In genomic region chr1:54490361-54491248, GRCh38 we compare ENCODE assay signal across 10 cellular contexts. TPM values are rescaled to one million over a fixed set of nuclear protein-coding genes. Genes with fewer than 3 reads are reported as not detected.
DNase-seq lines count a peak whose midpoint lies in the region; ATAC-seq and TF ChIP-seq lines count a peak whose summit lies in the region.
"Had no signal": no experiment of that assay in that cellular context is flagged by ENCODE, and none has a peak within 500 bp of the region (broad histone marks: within the 10 kb centered on the region; RNA-seq: fewer than 3 reads in every experiment).

No MANE protein-coding gene starts in this region.

- no peak overlapping the region for H3K4me3 ChIP-seq in SK-N-SH (ENCODE audit: low read depth in 2 of 2, low read length in 1 of 2)
- H3K4me3 ChIP-seq in sigmoid colon, result peak overlapping the region in 1 of 4 donors; percentile 13
- no peak overlapping the region for H3K4me3 ChIP-seq in coronary artery
- H3K4me3 ChIP-seq: MG63 had no signal

- in situ Hi-C loops in KBM-7 (cut with MboI; ENCODE audit: low pct_unique_long_range_greater_than_20kb, low sequenced_read_pairs), result no loop called here

- H3K4me1 ChIP-seq in SK-N-SH (ENCODE audit: control insufficient read depth in 1 of 2, insufficient read depth in 2 of 2, low read depth in 1 of 2, low read length in 1 of 2) (peaks cover 11 to 31% of the 10 kb centered on the region in 2 experiments; a peak in 3 of 4 replicates), sigmoid colon (peaks cover 0 to 45% (median 39%) of the 10 kb centered on the region in 4 donors)

- no peak overlapping the region for H3K27ac Mint-ChIP-seq in stimulated activated naive CD8-positive, alpha-beta T cell treated with anti-CD3 and anti-CD28 coated beads, Interleukin-15, amount 100 ng/mL, for 72 hours

- H3K27me3 Mint-ChIP-seq in stimulated activated naive CD8-positive, alpha-beta T cell treated with anti-CD3 and anti-CD28 coated beads, Interleukin-15, amount 100 ng/mL, for 72 hours, result peaks cover 37% of the 10 kb centered on the region

- no peak overlapping the region for H3K9ac ChIP-seq in SK-N-SH

- 40% methylated on average over 18 of the region's 22 CpGs for WGBS in SK-N-SH (ENCODE audit: low lambda C conversion rate)
- 21 to 22% methylated on average over 22 of the region's 22 CpGs for WGBS in sigmoid colon, 2 donors

- no peaks in the 10 kb centered on the region for H3K9me2 ChIP-seq in SK-N-SH

- no peaks in the 10 kb centered on the region for H3K79me2 ChIP-seq in SK-N-SH (ENCODE audit: insufficient read depth)

- H3K4me3 Mint-ChIP-seq in stimulated activated naive CD8-positive, alpha-beta T cell treated with anti-CD3 and anti-CD28 coated beads, Interleukin-15, amount 100 ng/mL, for 72 hours, result peak overlapping the region in 1 of 2 donors; percentile 23

- TF ChIP-seq RAD21 in SK-N-SH (IDR thresholded peaks at IDR 0.05; ENCODE audit: low read length), result no peak

- H4K20me1 ChIP-seq in SK-N-SH (ENCODE audit: insufficient read depth), result no peaks in the 10 kb centered on the region

- H3K27me3 ChIP-seq in SK-N-SH (ENCODE audit: insufficient read depth) (no peaks in the 10 kb centered on the region), sigmoid colon (no peaks in the 10 kb centered on the region)
- H3K27me3 ChIP-seq: MG63, testis had no signal

- TF ChIP-seq EP300 in SK-N-SH (IDR thresholded peaks at IDR 0.05; ENCODE audit: borderline replicate concordance in 1 of 2, low read depth in 1 of 2, low read length in 1 of 2) (no peak), sigmoid colon (IDR thresholded peaks at IDR 0.05) (no peak)

- DNase-seq in SK-N-SH (peak; percentile 73), NCI-H2227 (lab: John Stamatoyannopoulos, UW; ENCODE audit: unreplicated experiment) (peak; percentile 82), left ventricle myocardium superior (peak; percentile 53), sigmoid colon (no peak), coronary artery (ENCODE audit: low spot score) (no peak), KBM-7 (no peak)
- DNase-seq in stimulated activated naive CD8-positive, alpha-beta T cell treated with anti-CD3 and anti-CD28 coated beads, Interleukin-15, amount 100 ng/mL, for 72 hours, result no peak
- DNase-seq: MG63, testis had no signal

- no peaks in the 10 kb centered on the region for H3K36me3 ChIP-seq in SK-N-SH (replicated peaks in 1 of 2; ENCODE audit: control insufficient read depth in 1 of 2, insufficient read depth in 2 of 2, low read length in 1 of 2)
- H3K36me3 ChIP-seq in sigmoid colon, result no peaks in the 10 kb centered on the region
- H3K36me3 ChIP-seq: MG63 had no signal

- peaks cover 5% of the 10 kb centered on the region for H3F3A ChIP-seq in SK-N-SH (replicated peaks; ENCODE audit: insufficient read depth)

- H3K9me3 ChIP-seq in SK-N-SH (no peaks in the 10 kb centered on the region), sigmoid colon (no peaks in the 10 kb centered on the region)
- H3K9me3 ChIP-seq: MG63, testis had no signal

- TF ChIP-seq CTCF in SK-N-SH (IDR thresholded peaks at IDR 0.05) (no peak), sigmoid colon (IDR thresholded peaks at IDR 0.05) (no peak), coronary artery (IDR thresholded peaks at IDR 0.05) (no peak)

- H3K9me3 Mint-ChIP-seq in stimulated activated naive CD8-positive, alpha-beta T cell treated with anti-CD3 and anti-CD28 coated beads, Interleukin-15, amount 100 ng/mL, for 72 hours, result no peaks in the 10 kb centered on the region

- no peak for TF ChIP-seq POLR2A in sigmoid colon (IDR thresholded peaks at IDR 0.05)

- CTCF ChIA-PET in SK-N-SH (lab: Yijun Ruan, JAX), result interaction anchor here (0.9 to 3.9 kb wide), 30 partner anchors 8 to 531 kb away, joined by 3 to 75 read pairs (median 5); partner anchors contain the start of genes ACOT11 and SSBP3

- peak overlapping the region in 1 of 2 experiments; percentile 34; a peak in 2 of 4 replicates for H3K27ac ChIP-seq in SK-N-SH (ENCODE audit: low read depth in 2 of 2, low read length in 1 of 2)
- H3K27ac ChIP-seq in sigmoid colon, result peak overlapping the region in 3 of 4 donors; percentile 20 to 97 (median 27)
- H3K27ac ChIP-seq in coronary artery, result peak overlapping the region in 1 of 2 donors; percentile 30
- H3K27ac ChIP-seq: testis had no signal

- intact Hi-C loops in left ventricle myocardium superior (cut with micrococcal nuclease), result no loop called here
- intact Hi-C loops in sigmoid colon (cut with DNase I), result loop anchor here (10.0 kb wide), 1 partner anchor 224 kb away; the partner anchor contains the start of gene TTC4

- no peak overlapping the region for H3K4me2 ChIP-seq in SK-N-SH

- H3K4me1 Mint-ChIP-seq in stimulated activated naive CD8-positive, alpha-beta T cell treated with anti-CD3 and anti-CD28 coated beads, Interleukin-15, amount 100 ng/mL, for 72 hours, result peaks cover 40% of the 10 kb centered on the region

- POLR2A ChIA-PET in SK-N-SH (lab: Yijun Ruan, JAX), result interaction anchor here (1.2 to 1.5 kb wide), 3 partner anchors 9 to 165 kb away, joined by 3 to 7 read pairs (median 4); no protein-coding TSS in a partner anchor

- ATAC-seq in SK-N-SH treated with all-trans-retinoic acid at 6 μM for 48 hours (no peak), left ventricle myocardium superior (peak; percentile 3)
- ATAC-seq in stimulated activated naive CD8-positive, alpha-beta T cell treated with anti-CD3 and anti-CD28 coated beads, Interleukin-15, amount 100 ng/mL, for 72 hours, result no peak

- no peak overlapping the region for H2AFZ ChIP-seq in SK-N-SH (ENCODE audit: low read depth)

TF ChIP-seq in SK-N-SH, 30 proteins besides CTCF, POLR2A, EP300 and RAD21:
- TF ChIP-seq MXI1 (IDR thresholded peaks at IDR 0.05; ENCODE audit: low read depth, low read length) (0 out of 2 replicates have a peak, but pooled peaks have one; percentile 12), FOXM1 (IDR thresholded peaks at IDR 0.05; ENCODE audit: low read depth) (no peak)

TF ChIP-seq in SK-N-SH treated with all-trans-retinoic acid at 6 μM for 48 hours, 23 proteins besides CTCF, POLR2A, EP300 and RAD21 (continues in another document):
- TF ChIP-seq OSR1 (CRISPR knock-in tag; IDR thresholded peaks at IDR 0.05) (no peak), ESRRG (CRISPR knock-in tag; IDR thresholded peaks at IDR 0.05) (no peak), TCF4 (CRISPR knock-in tag; IDR thresholded peaks at IDR 0.05; ENCODE audit: borderline replicate concordance) (no peak), PATZ1 (CRISPR knock-in tag; IDR thresholded peaks at IDR 0.05; ENCODE audit: borderline replicate concordance) (no peak), ZFP30 (CRISPR knock-in tag; IDR thresholded peaks at IDR 0.05) (no peak), GLIS3 (CRISPR knock-in tag; IDR thresholded peaks at IDR 0.05) (no peak), ZNF8 (CRISPR knock-in tag; IDR thresholded peaks at IDR 0.05) (no peak), RARB (CRISPR knock-in tag; IDR thresholded peaks at IDR 0.05) (no peak)
- TF ChIP-seq, protein P1, sequence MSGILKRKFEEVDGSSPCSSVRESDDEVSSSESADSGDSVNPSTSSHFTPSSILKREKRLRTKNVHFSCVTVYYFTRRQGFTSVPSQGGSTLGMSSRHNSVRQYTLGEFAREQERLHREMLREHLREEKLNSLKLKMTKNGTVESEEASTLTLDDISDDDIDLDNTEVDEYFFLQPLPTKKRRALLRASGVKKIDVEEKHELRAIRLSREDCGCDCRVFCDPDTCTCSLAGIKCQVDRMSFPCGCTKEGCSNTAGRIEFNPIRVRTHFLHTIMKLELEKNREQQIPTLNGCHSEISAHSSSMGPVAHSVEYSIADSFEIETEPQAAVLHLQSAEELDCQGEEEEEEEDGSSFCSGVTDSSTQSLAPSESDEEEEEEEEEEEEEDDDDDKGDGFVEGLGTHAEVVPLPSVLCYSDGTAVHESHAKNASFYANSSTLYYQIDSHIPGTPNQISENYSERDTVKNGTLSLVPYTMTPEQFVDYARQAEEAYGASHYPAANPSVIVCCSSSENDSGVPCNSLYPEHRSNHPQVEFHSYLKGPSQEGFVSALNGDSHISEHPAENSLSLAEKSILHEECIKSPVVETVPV (CRISPR knock-in tag; IDR thresholded peaks at IDR 0.05), result no peak

RNA-seq across cellular contexts. Expression of gene ACOT11, which starts 57.4 kb away (rescaled TPM):
- polyA plus RNA-seq in SK-N-SH (2012; rRNA removed) (6.9 and 7.2 TPM in 2 replicates), sigmoid colon (10 to 100 TPM; 21.0 to 40.9 (median 31.9) TPM)
- polyA plus RNA-seq in SK-N-SH (2012; cell fraction: cytosol; rRNA removed), result 2.2 and 3.3 TPM in 2 replicates
- polyA plus RNA-seq in SK-N-SH (2012; cell fraction: nucleus; rRNA removed), result 18.0 and 20.4 TPM in 2 replicates
- total RNA-seq in left ventricle myocardium superior (48.9 TPM), sigmoid colon (10 to 100 TPM in 3 of 4 donors, 1 to 10 TPM in 1; 8.9 to 30.5 (median 19.8) TPM)

Comparison
In these comparisons a context has a peak if more than half of its experiments do, and no peak if none do; other contexts are left out.
1. DNase-seq: peak in SK-N-SH (single experiment), NCI-H2227 (single experiment) and left ventricle myocardium superior (single experiment); none in sigmoid colon (single experiment), stimulated activated naive CD8-positive, alpha-beta T cell treated with anti-CD3 and anti-CD28 coated beads, Interleukin-15, amount 100 ng/mL, for 72 hours (0 of 2), coronary artery (single experiment) and KBM-7 (single experiment).